1 cellular context compared by ENCODE assay signal in the genomic region with DNA sequence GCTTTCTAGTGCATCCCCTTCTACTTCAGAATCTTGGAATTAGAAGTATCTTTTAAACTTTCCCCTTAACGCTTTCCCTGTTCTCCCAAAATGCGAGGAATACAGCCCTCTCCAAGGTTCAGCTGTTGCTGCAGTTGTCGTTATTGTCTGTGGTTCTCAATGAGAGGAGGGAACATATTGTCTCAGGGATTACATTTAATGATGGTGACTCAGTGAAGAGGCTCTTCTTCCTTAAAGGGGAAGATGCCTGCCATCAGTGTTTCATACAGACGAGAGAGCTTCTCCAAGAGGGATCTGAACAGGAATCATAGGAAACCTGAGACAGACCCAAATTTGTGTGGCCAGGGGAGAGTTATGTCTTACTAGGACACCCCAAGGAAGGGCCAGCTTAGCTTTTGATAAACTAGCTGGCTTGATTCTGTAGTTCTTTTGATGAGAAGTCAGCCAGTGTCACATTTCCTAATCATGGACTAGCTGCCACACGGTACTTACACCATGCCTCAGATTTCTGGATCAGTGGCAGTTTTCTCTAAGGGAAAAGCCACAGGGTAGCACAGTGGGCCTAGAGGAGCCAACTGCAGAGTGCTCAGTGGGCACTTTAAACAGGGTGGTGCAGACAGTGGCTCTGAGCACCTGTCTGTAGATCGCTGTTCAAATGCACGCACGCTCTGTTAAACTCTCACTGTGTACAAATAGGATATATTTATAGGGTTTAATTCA.
TF ChIP-seq lines count a peak whose summit lies in the region.

No MANE protein-coding gene starts in this region.

TF ChIP-seq in HepG2, 621 proteins besides CTCF, POLR2A, EP300 and RAD21:
- TF ChIP-seq POLR2AphosphoS2 (IDR thresholded peaks at IDR 0.05; ENCODE audit: low read depth, low read length): no peak
- TF ChIP-seq ZNF331 (CRISPR knock-in tag; IDR thresholded peaks at IDR 0.05): no peak
- TF ChIP-seq, protein P1, sequence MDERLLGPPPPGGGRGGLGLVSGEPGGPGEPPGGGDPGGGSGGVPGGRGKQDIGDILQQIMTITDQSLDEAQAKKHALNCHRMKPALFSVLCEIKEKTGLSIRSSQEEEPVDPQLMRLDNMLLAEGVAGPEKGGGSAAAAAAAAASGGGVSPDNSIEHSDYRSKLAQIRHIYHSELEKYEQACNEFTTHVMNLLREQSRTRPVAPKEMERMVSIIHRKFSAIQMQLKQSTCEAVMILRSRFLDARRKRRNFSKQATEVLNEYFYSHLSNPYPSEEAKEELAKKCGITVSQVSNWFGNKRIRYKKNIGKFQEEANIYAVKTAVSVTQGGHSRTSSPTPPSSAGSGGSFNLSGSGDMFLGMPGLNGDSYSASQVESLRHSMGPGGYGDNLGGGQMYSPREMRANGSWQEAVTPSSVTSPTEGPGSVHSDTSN (CRISPR knock-in tag; IDR thresholded peaks at IDR 0.05): no peak
- no peak for TF ChIP-seq TGIF2 (CRISPR knock-in tag; IDR thresholded peaks at IDR 0.05)
- TF ChIP-seq, protein P2, sequence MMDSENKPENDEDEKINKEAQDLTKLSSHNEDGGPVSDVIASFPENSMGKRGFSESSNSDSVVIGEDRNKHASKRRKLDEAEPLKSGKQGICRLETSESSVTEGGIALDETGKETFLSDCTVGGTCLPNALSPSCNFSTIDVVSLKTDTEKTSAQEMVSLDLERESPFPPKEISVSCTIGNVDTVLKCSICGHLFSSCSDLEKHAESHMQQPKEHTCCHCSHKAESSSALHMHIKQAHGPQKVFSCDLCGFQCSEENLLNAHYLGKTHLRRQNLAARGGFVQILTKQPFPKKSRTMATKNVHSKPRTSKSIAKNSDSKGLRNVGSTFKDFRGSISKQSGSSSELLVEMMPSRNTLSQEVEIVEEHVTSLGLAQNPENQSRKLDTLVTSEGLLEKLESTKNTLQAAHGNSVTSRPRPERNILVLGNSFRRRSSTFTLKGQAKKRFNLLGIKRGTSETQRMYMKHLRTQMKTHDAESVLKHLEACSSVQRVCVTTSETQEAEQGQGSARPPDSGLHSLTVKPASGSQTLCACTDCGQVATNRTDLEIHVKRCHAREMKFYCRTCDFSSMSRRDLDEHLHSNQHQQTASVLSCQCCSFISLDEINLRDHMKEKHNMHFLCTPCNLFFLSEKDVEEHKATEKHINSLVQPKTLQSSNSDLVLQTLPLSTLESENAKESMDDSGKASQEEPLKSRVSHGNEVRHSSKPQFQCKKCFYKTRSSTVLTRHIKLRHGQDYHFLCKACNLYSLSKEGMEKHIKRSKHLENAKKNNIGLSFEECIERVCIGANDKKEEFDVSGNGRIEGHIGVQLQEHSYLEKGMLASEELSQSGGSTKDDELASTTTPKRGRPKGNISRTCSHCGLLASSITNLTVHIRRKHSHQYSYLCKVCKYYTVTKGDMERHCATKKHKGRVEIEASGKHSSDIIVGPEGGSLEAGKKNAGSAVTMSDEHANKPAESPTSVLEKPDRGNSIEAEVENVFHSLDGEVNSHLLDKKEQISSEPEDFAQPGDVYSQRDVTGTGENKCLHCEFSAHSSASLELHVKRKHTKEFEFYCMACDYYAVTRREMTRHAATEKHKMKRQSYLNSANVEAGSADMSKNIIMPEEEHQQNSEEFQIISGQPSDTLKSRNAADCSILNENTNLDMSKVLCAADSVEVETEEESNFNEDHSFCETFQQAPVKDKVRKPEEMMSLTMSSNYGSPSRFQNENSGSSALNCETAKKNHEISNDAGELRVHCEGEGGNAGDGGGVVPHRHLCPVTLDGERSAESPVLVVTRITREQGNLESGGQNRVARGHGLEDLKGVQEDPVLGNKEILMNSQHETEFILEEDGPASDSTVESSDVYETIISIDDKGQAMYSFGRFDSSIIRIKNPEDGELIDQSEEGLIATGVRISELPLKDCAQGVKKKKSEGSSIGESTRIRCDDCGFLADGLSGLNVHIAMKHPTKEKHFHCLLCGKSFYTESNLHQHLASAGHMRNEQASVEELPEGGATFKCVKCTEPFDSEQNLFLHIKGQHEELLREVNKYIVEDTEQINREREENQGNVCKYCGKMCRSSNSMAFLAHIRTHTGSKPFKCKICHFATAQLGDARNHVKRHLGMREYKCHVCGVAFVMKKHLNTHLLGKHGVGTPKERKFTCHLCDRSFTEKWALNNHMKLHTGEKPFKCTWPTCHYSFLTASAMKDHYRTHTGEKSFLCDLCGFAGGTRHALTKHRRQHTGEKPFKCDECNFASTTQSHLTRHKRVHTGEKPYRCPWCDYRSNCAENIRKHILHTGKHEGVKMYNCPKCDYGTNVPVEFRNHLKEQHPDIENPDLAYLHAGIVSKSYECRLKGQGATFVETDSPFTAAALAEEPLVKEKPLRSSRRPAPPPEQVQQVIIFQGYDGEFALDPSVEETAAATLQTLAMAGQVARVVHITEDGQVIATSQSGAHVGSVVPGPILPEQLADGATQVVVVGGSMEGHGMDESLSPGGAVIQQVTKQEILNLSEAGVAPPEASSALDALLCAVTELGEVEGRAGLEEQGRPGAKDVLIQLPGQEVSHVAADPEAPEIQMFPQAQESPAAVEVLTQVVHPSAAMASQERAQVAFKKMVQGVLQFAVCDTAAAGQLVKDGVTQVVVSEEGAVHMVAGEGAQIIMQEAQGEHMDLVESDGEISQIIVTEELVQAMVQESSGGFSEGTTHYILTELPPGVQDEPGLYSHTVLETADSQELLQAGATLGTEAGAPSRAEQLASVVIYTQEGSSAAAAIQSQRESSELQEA (CRISPR knock-in tag; IDR thresholded peaks at IDR 0.05; ENCODE audit: not compliant biosample characterization): no peak
- TF ChIP-seq, protein P3, sequence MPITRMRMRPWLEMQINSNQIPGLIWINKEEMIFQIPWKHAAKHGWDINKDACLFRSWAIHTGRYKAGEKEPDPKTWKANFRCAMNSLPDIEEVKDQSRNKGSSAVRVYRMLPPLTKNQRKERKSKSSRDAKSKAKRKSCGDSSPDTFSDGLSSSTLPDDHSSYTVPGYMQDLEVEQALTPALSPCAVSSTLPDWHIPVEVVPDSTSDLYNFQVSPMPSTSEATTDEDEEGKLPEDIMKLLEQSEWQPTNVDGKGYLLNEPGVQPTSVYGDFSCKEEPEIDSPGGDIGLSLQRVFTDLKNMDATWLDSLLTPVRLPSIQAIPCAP (CRISPR knock-in tag; IDR thresholded peaks at IDR 0.05; ENCODE audit: low read depth): no peak
- TF ChIP-seq ZNF761 (CRISPR knock-in tag; conservative IDR thresholded peaks at IDR 0.05): no peak
- no peak for TF ChIP-seq FOXK2 (IDR thresholded peaks at IDR 0.05)
- TF ChIP-seq, protein P4, sequence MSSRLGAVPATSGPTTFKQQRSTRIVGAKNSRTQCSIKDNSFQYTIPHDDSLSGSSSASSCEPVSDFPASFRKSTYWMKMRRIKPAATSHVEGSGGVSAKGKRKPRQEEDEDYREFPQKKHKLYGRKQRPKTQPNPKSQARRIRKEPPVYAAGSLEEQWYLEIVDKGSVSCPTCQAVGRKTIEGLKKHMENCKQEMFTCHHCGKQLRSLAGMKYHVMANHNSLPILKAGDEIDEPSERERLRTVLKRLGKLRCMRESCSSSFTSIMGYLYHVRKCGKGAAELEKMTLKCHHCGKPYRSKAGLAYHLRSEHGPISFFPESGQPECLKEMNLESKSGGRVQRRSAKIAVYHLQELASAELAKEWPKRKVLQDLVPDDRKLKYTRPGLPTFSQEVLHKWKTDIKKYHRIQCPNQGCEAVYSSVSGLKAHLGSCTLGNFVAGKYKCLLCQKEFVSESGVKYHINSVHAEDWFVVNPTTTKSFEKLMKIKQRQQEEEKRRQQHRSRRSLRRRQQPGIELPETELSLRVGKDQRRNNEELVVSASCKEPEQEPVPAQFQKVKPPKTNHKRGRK (CRISPR knock-in tag; IDR thresholded peaks at IDR 0.05): no peak
- no peak for TF ChIP-seq IKZF1 (IDR thresholded peaks at IDR 0.05)
